In the genomic region with DNA sequence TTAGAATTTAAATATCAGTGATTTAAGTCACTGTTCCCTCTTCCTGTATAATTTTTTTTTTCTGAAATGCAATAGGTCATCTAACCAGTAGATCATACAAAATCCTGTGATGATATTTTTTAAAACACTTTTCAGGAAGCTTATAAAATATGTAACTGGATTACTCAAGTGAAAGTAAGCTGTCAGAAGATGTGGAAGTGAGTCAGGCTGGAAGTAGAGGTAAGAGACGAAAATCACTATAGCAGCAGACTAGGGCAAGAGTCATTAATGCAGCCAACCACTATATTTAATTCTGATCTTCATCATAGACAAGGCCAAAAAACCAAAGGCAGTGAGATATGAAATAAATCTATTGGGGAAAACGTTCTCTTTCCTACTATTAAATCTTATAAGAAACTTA, we compare ENCODE assay signal across 24 cellular contexts.
"Had no signal": no experiment of that assay in that cellular context is flagged by ENCODE, and none has a peak within 500 bp of the region (broad histone marks: within the 10 kb centered on the region; RNA-seq: fewer than 3 reads in every experiment).

No MANE protein-coding gene starts in this region.

- H3K36me3 ChIP-seq: gastrocnemius medialis, neural progenitor cell, right lobe of liver, stomach, thyroid gland, vagina had no signal

- H3K27ac Mint-ChIP-seq: endodermal cell; mesothelial cell of epicardium; naive B cell; natural killer cell treated with Interleukin-12 subunit alpha and Interleukin-12 subunit beta and Interleukin-15 and Interleukin-18, amount 100 ng/mL, for 72 hours; neural progenitor cell; progenitor cell of endocrine pancreas; stimulated activated effector memory CD8-positive, alpha-beta T cell treated with anti-CD3 and anti-CD28 coated beads, Interleukin-12 subunit alpha, Interleukin-12 subunit beta, amount 100 ng/mL, for 72 hours had no signal

- DNase-seq: effector CD8-positive, alpha-beta T cell; endodermal cell; gastrocnemius medialis; head of caudate nucleus; kidney; mesenchymal stem cell; mucosa of descending colon; naive B cell; right lobe of liver; small intestine; stimulated activated CD4-positive, alpha-beta T cell treated with anti-CD3 and anti-CD28 coated beads, Interleukin-1b, Interleukin-23, amount 100 ng/mL, for 48 hours; stimulated activated CD4-positive, alpha-beta T cell treated with anti-CD3 and anti-CD28 coated beads, Interleukin-4, amount 100 ng/mL, for 1 hour; stimulated activated naive CD4-positive, alpha-beta T cell treated with Interleukin-2 at 50 U/mL for 16 hours; stomach; thyroid gland; trophoblast cell had no signal

- H3K4me1 Mint-ChIP-seq: mesothelial cell of epicardium; stimulated activated effector memory CD8-positive, alpha-beta T cell treated with anti-CD3 and anti-CD28 coated beads, Interleukin-12 subunit alpha, Interleukin-12 subunit beta, amount 100 ng/mL, for 72 hours had no signal

- H3K4me3 ChIP-seq: gastrocnemius medialis, mucosa of descending colon, neural progenitor cell, right lobe of liver, stomach, thyroid gland, vagina had no signal

- H3K27ac ChIP-seq: epithelial cell of prostate, gastrocnemius medialis, neural progenitor cell, parathyroid adenoma, right lobe of liver, stomach, thyroid gland, vagina had no signal

- H3K9me3 ChIP-seq: gastrocnemius medialis, mucosa of descending colon, right lobe of liver, stomach, thyroid gland, vagina had no signal

- H3K27me3 ChIP-seq: gastrocnemius medialis, neural progenitor cell, right lobe of liver, stomach, thyroid gland, vagina had no signal

- H3K36me3 Mint-ChIP-seq: mesothelial cell of epicardium; naive B cell; natural killer cell treated with Interleukin-12 subunit alpha and Interleukin-12 subunit beta and Interleukin-15 and Interleukin-18, amount 100 ng/mL, for 72 hours; neural progenitor cell; stimulated activated effector memory CD8-positive, alpha-beta T cell treated with anti-CD3 and anti-CD28 coated beads, Interleukin-12 subunit alpha, Interleukin-12 subunit beta, amount 100 ng/mL, for 72 hours had no signal

- H3K4me3 Mint-ChIP-seq: endodermal cell; mesothelial cell of epicardium; naive B cell; natural killer cell treated with Interleukin-12 subunit alpha and Interleukin-12 subunit beta and Interleukin-15 and Interleukin-18, amount 100 ng/mL, for 72 hours; neural progenitor cell; stimulated activated effector memory CD8-positive, alpha-beta T cell treated with anti-CD3 and anti-CD28 coated beads, Interleukin-12 subunit alpha, Interleukin-12 subunit beta, amount 100 ng/mL, for 72 hours had no signal

- H3K9me3 Mint-ChIP-seq: endodermal cell; mesothelial cell of epicardium; natural killer cell treated with Interleukin-12 subunit alpha and Interleukin-12 subunit beta and Interleukin-15 and Interleukin-18, amount 100 ng/mL, for 72 hours; neural progenitor cell; stimulated activated effector memory CD8-positive, alpha-beta T cell treated with anti-CD3 and anti-CD28 coated beads, Interleukin-12 subunit alpha, Interleukin-12 subunit beta, amount 100 ng/mL, for 72 hours had no signal

- H3K27me3 Mint-ChIP-seq: naive B cell, progenitor cell of endocrine pancreas had no signal

- H3K4me1 ChIP-seq: gastrocnemius medialis, parathyroid adenoma, right lobe of liver, stomach, vagina had no signal
